2 cellular contexts compared by ENCODE assay signal in genomic region chr1:6872573-6873261, GRCh38.
A peak's percentile ranks its signal among the peaks of the same experiment; 100 is the strongest.
TF ChIP-seq lines count a peak whose summit lies in the region.

No MANE protein-coding gene starts in this region.

TF ChIP-seq in IMR-90, 13 proteins besides CTCF, POLR2A, EP300 and RAD21:
- no peak for TF ChIP-seq MAFK (IDR thresholded peaks at IDR 0.05; ENCODE audit: low read depth, low read length)
- TF ChIP-seq RCOR1 (IDR thresholded peaks at IDR 0.05; ENCODE audit: insufficient replicate concordance, low read length), result no peak
- no peak for TF ChIP-seq FOS (IDR thresholded peaks at IDR 0.05; ENCODE audit: low read depth, low read length)
- 0 out of 2 replicates have a peak, but pooled peaks have one; percentile 19 for TF ChIP-seq MXI1 (IDR thresholded peaks at IDR 0.05; ENCODE audit: borderline replicate concordance, low read depth, low read length)
- no peak for TF ChIP-seq CEBPB (IDR thresholded peaks at IDR 0.05; ENCODE audit: low read depth, low read length)
- TF ChIP-seq NFE2L2 (IDR thresholded peaks at IDR 0.05; ENCODE audit: low read depth, low read length), result no peak

TF ChIP-seq in GM12878, 131 proteins besides CTCF, POLR2A, EP300 and RAD21:
- TF ChIP-seq TCF12 (IDR thresholded peaks at IDR 0.05; ENCODE audit: low read depth, low read length) (no peak), MLLT1 (IDR thresholded peaks at IDR 0.05) (no peak), PKNOX1 (IDR thresholded peaks at IDR 0.05) (no peak), TCF7 (IDR thresholded peaks at IDR 0.05; ENCODE audit: borderline replicate concordance) (no peak), IRF4 (IDR thresholded peaks at IDR 0.05; ENCODE audit: low read depth, low read length) (no peak), USF2 (IDR thresholded peaks at IDR 0.05; ENCODE audit: borderline replicate concordance, low read depth, low read length) (no peak), RUNX3 (IDR thresholded peaks at IDR 0.05; ENCODE audit: low read length) (peak; percentile 9; the same call in 1 of the 2 replicates)
